Comparison of ENCODE assay signal across 9 cellular contexts in the genomic region with DNA sequence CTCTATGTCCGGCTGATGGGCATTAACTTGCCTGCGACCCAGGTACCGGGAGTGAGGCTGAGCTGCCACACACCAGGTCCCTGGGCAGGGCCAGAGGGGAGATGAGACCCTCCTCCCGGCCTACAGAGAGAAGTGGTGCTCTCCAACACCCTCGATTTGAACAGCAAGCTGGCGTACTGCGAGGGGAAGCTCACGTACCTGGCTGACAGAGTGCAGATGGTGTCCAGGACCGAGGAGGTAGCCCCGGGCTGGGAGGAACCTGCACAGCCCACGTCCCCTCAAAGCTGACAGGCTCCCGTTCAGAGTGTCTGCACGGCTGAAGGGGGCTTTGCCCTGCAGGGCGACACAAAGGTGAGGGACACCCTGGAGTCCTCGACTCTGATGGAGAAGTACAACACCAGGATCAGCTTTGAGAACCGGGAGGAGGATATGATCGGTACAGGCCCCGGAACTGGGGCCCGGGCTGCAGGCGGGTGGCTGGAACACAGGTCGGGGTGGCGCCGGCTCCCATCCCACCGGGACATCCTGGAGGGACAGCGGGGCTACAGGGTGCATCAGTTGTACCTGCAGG. TPM values are rescaled to one million over a fixed set of nuclear protein-coding genes. Genes with fewer than 3 reads are reported as not detected.
A peak's percentile ranks its signal among the peaks of the same experiment; 100 is the strongest.
DNase-seq lines count a peak whose midpoint lies in the region; ATAC-seq, FAIRE-seq and TF ChIP-seq lines count a peak whose summit lies in the region.
"Had no signal": no experiment of that assay in that cellular context is flagged by ENCODE, and none has a peak within 500 bp of the region (broad histone marks: within the 10 kb centered on the region; RNA-seq: fewer than 3 reads in every experiment).

No MANE protein-coding gene starts in this region.

- in situ Hi-C loops in astrocyte of the cerebellum (cut with HindIII; ENCODE audit: low sequenced_read_pairs) = no loop called here
- in situ Hi-C loops in HepG2 (cut with HindIII; ENCODE audit: extremely low pct_ligation_motif_present, low pct_unique_long_range_greater_than_20kb) = no loop called here

- H3K79me2 ChIP-seq in HepG2 (ENCODE audit: insufficient read depth, low read length) = peaks cover 59% of the 10 kb centered on the region

- no peak for TF ChIP-seq RAD21 in HepG2 (CRISPR knock-in tag; IDR thresholded peaks at IDR 0.05)

- H3K27ac ChIP-seq in HepG2 (ENCODE audit: extremely low read length, insufficient read depth, low read length) (peak overlapping the region; percentile 76), thymus (ENCODE audit: low read depth) (no peak overlapping the region)

- H3K9me3 ChIP-seq in HepG2 (ENCODE audit: low read length) (no peaks in the 10 kb centered on the region), thymus (ENCODE audit: control insufficient read depth) (no peaks in the 10 kb centered on the region)

- WGBS in HepG2 (ENCODE audit: low lambda C conversion rate) = 11% methylated on average over 12 of the region's 25 CpGs
- 91% methylated on average over 25 of the region's 25 CpGs for WGBS in thymus

- no peak for DNase-seq in T-helper 2 cell treated with Interferon-gamma antibody and Interleukin-4, amounts not matched to agents 5 μg/mL and 100 μg/mL, for 36 hours (ENCODE audit: low spot score)
- no peak for DNase-seq in T-helper 2 cell
- DNase-seq in astrocyte of the cerebellum (ENCODE audit: low read depth) = no peak
- no peak for DNase-seq in HepG2 (ENCODE audit: low spot score)
- DNase-seq in islet precursor cell = no peak
- DNase-seq in AG08395 (ENCODE audit: low spot score) = no peak
- DNase-seq: NCI-H2029 treated with DMSO at 0.1 percent for 48 hours had no signal

- TF ChIP-seq EP300 in HepG2 (IDR thresholded peaks at IDR 0.05; ENCODE audit: low read depth in 2 of 2, low read length in 2 of 2) (no peak), HepG2 (CRISPR knock-in tag; IDR thresholded peaks at IDR 0.05; ENCODE audit: borderline replicate concordance) (no peak)

- TF ChIP-seq POLR2A in HepG2 (IDR thresholded peaks at IDR 0.05; ENCODE audit: insufficient read depth in 1 of 2, low read depth in 2 of 2, low read length in 2 of 2) = no peak

- CTCF ChIA-PET in HepG2 (lab: Yijun Ruan, JAX; ENCODE audit: low intra/inter-chr PET ratio, low total read pairs) = no interaction called here

- H3K4me3 Mint-ChIP-seq in T-helper 2 cell treated with Interferon-gamma antibody and Interleukin-4, amounts not matched to agents 5 μg/mL and 100 μg/mL, for 36 hours = peak overlapping the region; percentile 88

- peaks cover 18% of the 10 kb centered on the region for H3K36me3 Mint-ChIP-seq in T-helper 2 cell treated with Interferon-gamma antibody and Interleukin-4, amounts not matched to agents 5 μg/mL and 100 μg/mL, for 36 hours (ENCODE audit: low read depth)

- H3K36me3 ChIP-seq in HepG2 (replicated peaks in 1 of 2; ENCODE audit: control insufficient read depth in 1 of 2, insufficient read depth in 2 of 2, low read length in 2 of 2) (peaks cover 2 to 5% of the 10 kb centered on the region in 2 experiments; a peak in 3 of 5 replicates), thymus (ENCODE audit: control insufficient read depth, insufficient read depth) (peaks cover 11% of the 10 kb centered on the region)

- TF ChIP-seq CTCF in astrocyte of the cerebellum (IDR thresholded peaks at IDR 0.05; ENCODE audit: low read depth, low read length, missing control alignments) (no peak), HepG2 (CRISPR knock-in tag; IDR thresholded peaks at IDR 0.05) (no peak)

- no peak overlapping the region for H2AFZ ChIP-seq in HepG2 (ENCODE audit: low read length)

- POLR2A ChIA-PET in HepG2 (lab: Yijun Ruan, JAX) = interaction anchor here (0.6 to 5.0 kb wide), 9 partner anchors 7 to 249 kb away, joined by 3 to 35 read pairs (median 6); a partner anchor contains a TSS

- H3K4me1 ChIP-seq in HepG2 (ENCODE audit: insufficient read depth, low read length) (peaks cover 75% of the 10 kb centered on the region), thymus (ENCODE audit: control insufficient read depth, insufficient read depth, low read length) (peaks cover 16% of the 10 kb centered on the region)

- no peaks in the 10 kb centered on the region for H3K27me3 ChIP-seq in HepG2 (ENCODE audit: control insufficient read depth in 1 of 2, insufficient read depth in 2 of 2, low read length in 2 of 2)
- no peaks in the 10 kb centered on the region for H3K27me3 ChIP-seq in thymus (ENCODE audit: control insufficient read depth, insufficient read depth)

- H3K9ac ChIP-seq in HepG2 (ENCODE audit: insufficient read depth, low read depth, low read length) = peak overlapping the region; percentile 86

- peaks cover 20% of the 10 kb centered on the region for H3K4me1 Mint-ChIP-seq in T-helper 2 cell treated with Interferon-gamma antibody and Interleukin-4, amounts not matched to agents 5 μg/mL and 100 μg/mL, for 36 hours (ENCODE audit: low read depth)

- no TSS peak for BruUV-seq in HepG2 (replicated peaks; lab: Mats Ljungman, UMichigan)

- peak overlapping the region; percentile 72 for H3K4me2 ChIP-seq in HepG2 (ENCODE audit: low read depth, low read length)

- intact Hi-C loops in HepG2 (cut with micrococcal nuclease; ENCODE audit: unreplicated experiment) = no loop called here

- FAIRE-seq in HepG2 (lab: Jason Lieb, UNC) = no peak

- ATAC-seq in HepG2 (peak; percentile 17), HG02678 (IDR thresholded peaks at IDR 0.05; ENCODE audit: unreplicated experiment) (no peak)

- H4K20me1 ChIP-seq in HepG2 (ENCODE audit: insufficient read depth, low read length) = no peaks in the 10 kb centered on the region; the same call in 1 of the 2 replicates

- peak overlapping the region; percentile 76 for H3K27ac Mint-ChIP-seq in T-helper 2 cell treated with Interferon-gamma antibody and Interleukin-4, amounts not matched to agents 5 μg/mL and 100 μg/mL, for 36 hours

- H3K9me3 Mint-ChIP-seq in T-helper 2 cell treated with Interferon-gamma antibody and Interleukin-4, amounts not matched to agents 5 μg/mL and 100 μg/mL, for 36 hours = no peaks in the 10 kb centered on the region

- H3K27me3 Mint-ChIP-seq in T-helper 2 cell treated with Interferon-gamma antibody and Interleukin-4, amounts not matched to agents 5 μg/mL and 100 μg/mL, for 36 hours (ENCODE audit: low read depth) = no peaks in the 10 kb centered on the region

- H3K4me3 ChIP-seq in astrocyte of the cerebellum (ENCODE audit: low read depth, low read length) = peak overlapping the region; percentile 86
- H3K4me3 ChIP-seq in HepG2 (replicated peaks in 1 of 3; ENCODE audit: insufficient read depth in 1 of 3, low read depth in 2 of 3, low read length in 3 of 3) = peak overlapping the region; percentile 61 to 96 (median 88); a peak in 5 of 6 replicates
- peak overlapping the region; percentile 94 for H3K4me3 ChIP-seq in thymus (ENCODE audit: low read length)

RNA-seq across cellular contexts. Expression of a gene that starts 1.0 kb away (rescaled TPM):
- 66.4 and 81.5 TPM in 2 replicates for total RNA-seq in HepG2 (2016; rRNA removed; fragmentation: Illumina TruSeq; extraction: Trizol)
- total RNA-seq in HepG2 (2016; cell fraction: cytosol; rRNA removed; fragmentation: Illumina TruSeq; extraction: Trizol; ENCODE audit: low read depth) = 37.0 and 38.7 TPM in 2 replicates
- 54.7 and 84.6 TPM in 2 replicates for total RNA-seq in HepG2 (2016; cell fraction: insoluble cytoplasmic fraction; rRNA removed; fragmentation: Illumina TruSeq; extraction: Trizol)
- 88.7 and 91.1 TPM in 2 replicates for total RNA-seq in HepG2 (2016; cell fraction: membrane; rRNA removed; fragmentation: Illumina TruSeq; extraction: Trizol)
- 50.3 and 58.9 TPM in 2 replicates for total RNA-seq in HepG2 (2016; cell fraction: nucleus; rRNA removed; fragmentation: Illumina TruSeq; extraction: Trizol)
- polyA plus RNA-seq in HepG2 (2011; rRNA removed) = 125 and 139 TPM in 2 replicates
- 72.4 and 105 TPM in 2 replicates for polyA plus RNA-seq in HepG2 (2011; cell fraction: cytosol; rRNA removed)
- polyA plus RNA-seq in HepG2 (2011; cell fraction: nucleus; rRNA removed) = 222 and 282 TPM in 2 replicates
- polyA plus RNA-seq in HepG2 (2012) = 114 and 126 TPM in 2 replicates
- 45.2 and 45.6 TPM in 2 replicates for polyA plus RNA-seq in HepG2 (2016; cell fraction: cytosol; fragmentation: Illumina TruSeq; extraction: Trizol; ENCODE audit: low read depth)
- 68.3 and 84.3 TPM in 2 replicates for polyA plus RNA-seq in HepG2 (2016; cell fraction: insoluble cytoplasmic fraction; fragmentation: Illumina TruSeq; extraction: Trizol; ENCODE audit: low read depth)
- polyA plus RNA-seq in HepG2 (2016; cell fraction: membrane; fragmentation: Illumina TruSeq; extraction: Trizol; ENCODE audit: low read depth) = 80.1 and 85.2 TPM in 2 replicates
- polyA plus RNA-seq in HepG2 (2016; cell fraction: nucleus; fragmentation: Illumina TruSeq; extraction: Trizol; ENCODE audit: insufficient read depth, low read depth) = 135 and 137 TPM in 2 replicates
- 117 and 139 TPM in 2 replicates for polyA minus RNA-seq in HepG2 (2011; rRNA and poly(A)+ RNA removed; ENCODE audit: low replicate concordance)
- polyA minus RNA-seq in HepG2 (2011; cell fraction: cytosol; rRNA and poly(A)+ RNA removed) = 60.1 and 64.7 TPM in 2 replicates
- polyA minus RNA-seq in HepG2 (2011; cell fraction: nucleus; rRNA and poly(A)+ RNA removed) = 67.3 and 68.4 TPM in 2 replicates
- polyA plus RNA-seq in thymus = 55.1 TPM

RNA-seq across cellular contexts. Expression of a gene that starts 10.6 kb away (rescaled TPM):
- 3.0 and 5.0 TPM in 2 replicates for total RNA-seq in HepG2 (2016; rRNA removed; fragmentation: Illumina TruSeq; extraction: Trizol)
- total RNA-seq in HepG2 (2016; cell fraction: cytosol; rRNA removed; fragmentation: Illumina TruSeq; extraction: Trizol; ENCODE audit: low read depth) = 7.7 and 12.2 TPM in 2 replicates
- 2.7 and 3.9 TPM in 2 replicates for total RNA-seq in HepG2 (2016; cell fraction: insoluble cytoplasmic fraction; rRNA removed; fragmentation: Illumina TruSeq; extraction: Trizol)
- total RNA-seq in HepG2 (2016; cell fraction: membrane; rRNA removed; fragmentation: Illumina TruSeq; extraction: Trizol) = 8.1 and 14.4 TPM in 2 replicates
- 1.6 and 3.7 TPM in 2 replicates for total RNA-seq in HepG2 (2016; cell fraction: nucleus; rRNA removed; fragmentation: Illumina TruSeq; extraction: Trizol)
- polyA plus RNA-seq in HepG2 (2011; rRNA removed) (66.4 and 91.2 TPM in 2 replicates), thymus (5.0 TPM)
- 27.0 and 41.7 TPM in 2 replicates for polyA plus RNA-seq in HepG2 (2011; cell fraction: cytosol; rRNA removed)
- 838 and 949 TPM in 2 replicates for polyA plus RNA-seq in HepG2 (2011; cell fraction: nucleus; rRNA removed)
- 36.4 and 41.6 TPM in 2 replicates for polyA plus RNA-seq in HepG2 (2012)
- 10.3 and 12.4 TPM in 2 replicates for polyA plus RNA-seq in HepG2 (2016; cell fraction: cytosol; fragmentation: Illumina TruSeq; extraction: Trizol; ENCODE audit: low read depth)
- polyA plus RNA-seq in HepG2 (2016; cell fraction: insoluble cytoplasmic fraction; fragmentation: Illumina TruSeq; extraction: Trizol; ENCODE audit: low read depth) = 4.0 and 6.0 TPM in 2 replicates
- 10.0 and 11.0 TPM in 2 replicates for polyA plus RNA-seq in HepG2 (2016; cell fraction: membrane; fragmentation: Illumina TruSeq; extraction: Trizol; ENCODE audit: low read depth)
- 5.5 and 8.4 TPM in 2 replicates for polyA plus RNA-seq in HepG2 (2016; cell fraction: nucleus; fragmentation: Illumina TruSeq; extraction: Trizol; ENCODE audit: insufficient read depth, low read depth)
- 0.12 and 15.7 TPM in 2 replicates for polyA minus RNA-seq in HepG2 (2011; rRNA and poly(A)+ RNA removed; ENCODE audit: low replicate concordance)
- polyA minus RNA-seq in HepG2 (2011; cell fraction: cytosol; rRNA and poly(A)+ RNA removed) = 5.2 and 6.7 TPM in 2 replicates
- polyA minus RNA-seq in HepG2 (2011; cell fraction: nucleus; rRNA and poly(A)+ RNA removed) = 70.7 and 83.0 TPM in 2 replicates

RNA-seq across cellular contexts. Expression of a gene that starts 15.6 kb away (rescaled TPM):
- 81.0 and 84.7 TPM in 2 replicates for total RNA-seq in HepG2 (2016; rRNA removed; fragmentation: Illumina TruSeq; extraction: Trizol)
- total RNA-seq in HepG2 (2016; cell fraction: cytosol; rRNA removed; fragmentation: Illumina TruSeq; extraction: Trizol; ENCODE audit: low read depth) = 70.4 and 100.0 TPM in 2 replicates
- 80.8 and 84.7 TPM in 2 replicates for total RNA-seq in HepG2 (2016; cell fraction: insoluble cytoplasmic fraction; rRNA removed; fragmentation: Illumina TruSeq; extraction: Trizol)
- total RNA-seq in HepG2 (2016; cell fraction: membrane; rRNA removed; fragmentation: Illumina TruSeq; extraction: Trizol) = 80.1 and 91.8 TPM in 2 replicates
- 33.1 and 42.9 TPM in 2 replicates for total RNA-seq in HepG2 (2016; cell fraction: nucleus; rRNA removed; fragmentation: Illumina TruSeq; extraction: Trizol)
- polyA plus RNA-seq in HepG2 (2011; rRNA removed) (199 and 202 TPM in 2 replicates), thymus (81.0 TPM)
- 251 and 366 TPM in 2 replicates for polyA plus RNA-seq in HepG2 (2011; cell fraction: cytosol; rRNA removed)
- 166 and 175 TPM in 2 replicates for polyA plus RNA-seq in HepG2 (2011; cell fraction: nucleus; rRNA removed)
- 67.3 and 131 TPM in 2 replicates for polyA plus RNA-seq in HepG2 (2012)
- polyA plus RNA-seq in HepG2 (2016; cell fraction: cytosol; fragmentation: Illumina TruSeq; extraction: Trizol; ENCODE audit: low read depth) = 77.4 and 109 TPM in 2 replicates
- polyA plus RNA-seq in HepG2 (2016; cell fraction: insoluble cytoplasmic fraction; fragmentation: Illumina TruSeq; extraction: Trizol; ENCODE audit: low read depth) = 78.7 and 86.2 TPM in 2 replicates
- polyA plus RNA-seq in HepG2 (2016; cell fraction: membrane; fragmentation: Illumina TruSeq; extraction: Trizol; ENCODE audit: low read depth) = 77.7 and 87.6 TPM in 2 replicates
- 59.2 and 68.0 TPM in 2 replicates for polyA plus RNA-seq in HepG2 (2016; cell fraction: nucleus; fragmentation: Illumina TruSeq; extraction: Trizol; ENCODE audit: insufficient read depth, low read depth)
- 52.1 and 111 TPM in 2 replicates for polyA minus RNA-seq in HepG2 (2011; rRNA and poly(A)+ RNA removed; ENCODE audit: low replicate concordance)
- 30.4 and 35.6 TPM in 2 replicates for polyA minus RNA-seq in HepG2 (2011; cell fraction: cytosol; rRNA and poly(A)+ RNA removed)
- 38.6 and 51.1 TPM in 2 replicates for polyA minus RNA-seq in HepG2 (2011; cell fraction: nucleus; rRNA and poly(A)+ RNA removed)

RNA-seq across cellular contexts. Expression of a gene that starts 35.6 kb away (rescaled TPM):
- total RNA-seq in HepG2 (2016; rRNA removed; fragmentation: Illumina TruSeq; extraction: Trizol) = 0.48 and 1.1 TPM in 2 replicates
- 0.61 and 0.71 TPM in 2 replicates for total RNA-seq in HepG2 (2016; cell fraction: cytosol; rRNA removed; fragmentation: Illumina TruSeq; extraction: Trizol; ENCODE audit: low read depth)
- total RNA-seq in HepG2 (2016; cell fraction: insoluble cytoplasmic fraction; rRNA removed; fragmentation: Illumina TruSeq; extraction: Trizol) = 0.30 and 1.00 TPM in 2 replicates
- 0.59 and 0.90 TPM in 2 replicates for total RNA-seq in HepG2 (2016; cell fraction: membrane; rRNA removed; fragmentation: Illumina TruSeq; extraction: Trizol)
- total RNA-seq in HepG2 (2016; cell fraction: nucleus; rRNA removed; fragmentation: Illumina TruSeq; extraction: Trizol) = 1.0 TPM in 2 replicates
- polyA plus RNA-seq in HepG2 (2011; rRNA removed) (1.2 and 1.4 TPM in 2 replicates), thymus (1.8 TPM)
- 0.45 and 0.97 TPM in 2 replicates for polyA plus RNA-seq in HepG2 (2011; cell fraction: cytosol; rRNA removed)
- polyA plus RNA-seq in HepG2 (2011; cell fraction: nucleus; rRNA removed) = 22.1 and 27.9 TPM in 2 replicates
- 2.2 TPM in 2 replicates for polyA plus RNA-seq in HepG2 (2012)
- polyA plus RNA-seq in HepG2 (2016; cell fraction: cytosol; fragmentation: Illumina TruSeq; extraction: Trizol; ENCODE audit: low read depth) = 0.40 and 0.78 TPM in 2 replicates
- polyA plus RNA-seq in HepG2 (2016; cell fraction: insoluble cytoplasmic fraction; fragmentation: Illumina TruSeq; extraction: Trizol; ENCODE audit: low read depth) = 0.61 and 0.74 TPM in 2 replicates
- polyA plus RNA-seq in HepG2 (2016; cell fraction: membrane; fragmentation: Illumina TruSeq; extraction: Trizol; ENCODE audit: low read depth) = 0.52 and 0.76 TPM in 2 replicates
- polyA plus RNA-seq in HepG2 (2016; cell fraction: nucleus; fragmentation: Illumina TruSeq; extraction: Trizol; ENCODE audit: insufficient read depth, low read depth) = 4.1 and 4.6 TPM in 2 replicates
- 0.77 and 1.1 TPM in 2 replicates for polyA minus RNA-seq in HepG2 (2011; rRNA and poly(A)+ RNA removed; ENCODE audit: low replicate concordance)
- polyA minus RNA-seq in HepG2 (2011; cell fraction: cytosol; rRNA and poly(A)+ RNA removed) = 1.5 and 1.8 TPM in 2 replicates
- polyA minus RNA-seq in HepG2 (2011; cell fraction: nucleus; rRNA and poly(A)+ RNA removed) = 3.0 and 3.3 TPM in 2 replicates

RNA-seq across cellular contexts. Expression of a gene that starts 42.4 kb away (rescaled TPM):
- 0.29 and 1.3 TPM in 2 replicates for total RNA-seq in HepG2 (2016; rRNA removed; fragmentation: Illumina TruSeq; extraction: Trizol)
- 1.3 and 1.9 TPM in 2 replicates for total RNA-seq in HepG2 (2016; cell fraction: cytosol; rRNA removed; fragmentation: Illumina TruSeq; extraction: Trizol; ENCODE audit: low read depth)
- total RNA-seq in HepG2 (2016; cell fraction: insoluble cytoplasmic fraction; rRNA removed; fragmentation: Illumina TruSeq; extraction: Trizol) = 0.55 and 1.00 TPM in 2 replicates
- 0.96 and 1.5 TPM in 2 replicates for total RNA-seq in HepG2 (2016; cell fraction: membrane; rRNA removed; fragmentation: Illumina TruSeq; extraction: Trizol)
- total RNA-seq in HepG2 (2016; cell fraction: nucleus; rRNA removed; fragmentation: Illumina TruSeq; extraction: Trizol) = 0.41 and 0.99 TPM in 2 replicates
- 32.9 and 53.7 TPM in 2 replicates for polyA plus RNA-seq in HepG2 (2011; rRNA removed)
- polyA plus RNA-seq in HepG2 (2011; cell fraction: cytosol; rRNA removed) = 35.0 and 114 TPM in 2 replicates
- polyA plus RNA-seq in HepG2 (2011; cell fraction: nucleus; rRNA removed) = 18.7 and 43.2 TPM in 2 replicates
- polyA plus RNA-seq in HepG2 (2012) = 13.7 and 27.0 TPM in 2 replicates
- polyA plus RNA-seq in HepG2 (2016; cell fraction: cytosol; fragmentation: Illumina TruSeq; extraction: Trizol; ENCODE audit: low read depth) = 1.2 and 1.3 TPM in 2 replicates
- 0.36 and 0.57 TPM in 2 replicates for polyA plus RNA-seq in HepG2 (2016; cell fraction: insoluble cytoplasmic fraction; fragmentation: Illumina TruSeq; extraction: Trizol; ENCODE audit: low read depth)
- polyA plus RNA-seq in HepG2 (2016; cell fraction: membrane; fragmentation: Illumina TruSeq; extraction: Trizol; ENCODE audit: low read depth) = 0.84 and 0.88 TPM in 2 replicates
- polyA plus RNA-seq in HepG2 (2016; cell fraction: nucleus; fragmentation: Illumina TruSeq; extraction: Trizol; ENCODE audit: insufficient read depth, low read depth) = 0.93 and 1.4 TPM in 2 replicates
- polyA minus RNA-seq in HepG2 (2011; rRNA and poly(A)+ RNA removed; ENCODE audit: low replicate concordance) = 28.1 TPM in 1 of 2 replicates, not detected in the other
- 3.6 and 11.7 TPM in 2 replicates for polyA minus RNA-seq in HepG2 (2011; cell fraction: cytosol; rRNA and poly(A)+ RNA removed)
- 2.1 and 3.2 TPM in 2 replicates for polyA minus RNA-seq in HepG2 (2011; cell fraction: nucleus; rRNA and poly(A)+ RNA removed)
- 0.43 TPM for polyA plus RNA-seq in thymus
